In genomic region chr11:111766834-111767142, GRCh38 we compare ENCODE assay signal across 8 cellular contexts. TPM values are rescaled to one million over a fixed set of nuclear protein-coding genes. Genes with fewer than 3 reads are reported as not detected.
A peak's percentile ranks its signal among the peaks of the same experiment; 100 is the strongest.
DNase-seq lines count a peak whose midpoint lies in the region; ATAC-seq and TF ChIP-seq lines count a peak whose summit lies in the region.

No MANE protein-coding gene starts in this region.

- no peaks in the 10 kb centered on the region for H3K9me3 ChIP-seq in Loucy (ENCODE audit: insufficient read depth, low read depth, low read length)
- H3K9me3 ChIP-seq in duodenal mucosa (ENCODE audit: control insufficient read depth in 1 of 2, low read length in 2 of 2) = no peaks in the 10 kb centered on the region

- H3K4me1 Mint-ChIP-seq in natural killer cell = peaks cover 31 to 36% of the 10 kb centered on the region in 2 donors

- H3K9ac ChIP-seq in Loucy (ENCODE audit: low read depth, low read length, poor library complexity, severe bottlenecking) = peak overlapping the region; percentile 87
- peak overlapping the region; percentile 88 to 90 for H3K9ac ChIP-seq in duodenal mucosa (ENCODE audit: low read depth in 1 of 2, low read length in 2 of 2)

- H3K27me3 Mint-ChIP-seq in natural killer cell (ENCODE audit: low read depth in 2 of 2) = no peaks in the 10 kb centered on the region

- ATAC-seq in GM19438 (IDR thresholded peaks at IDR 0.05; ENCODE audit: low read depth, unreplicated experiment) (peak; percentile 2), natural killer cell (no peak), HG03139 (IDR thresholded peaks at IDR 0.05; ENCODE audit: unreplicated experiment) (no peak)

- H3K27ac Mint-ChIP-seq in natural killer cell = peak overlapping the region; percentile 77 to 83

- peaks cover 19% of the 10 kb centered on the region for H4K20me1 ChIP-seq in Loucy (ENCODE audit: insufficient read depth, low read length, poor library complexity, severe bottlenecking)

- peak overlapping the region; percentile 92 for H2AFZ ChIP-seq in Loucy (ENCODE audit: low read length)

- no peaks in the 10 kb centered on the region for H3K9me3 Mint-ChIP-seq in natural killer cell

- no peak for DNase-seq in natural killer cell
- no peak for DNase-seq in NCI-H1436 treated with DMSO at 0.1 percent for 48 hours (lab: John Stamatoyannopoulos, UW)
- no peak for DNase-seq in activated CD8-positive, alpha-beta memory T cell treated with anti-CD3 and anti-CD28 coated beads, Interleukin-2, amount 50 U/mL, for 48 hours
- no peak for DNase-seq in cortex of kidney (lab: John Stamatoyannopoulos, UW)

- intact Hi-C loops in natural killer cell (cut with micrococcal nuclease) = loop anchor here (2.0 kb wide), 3 partner anchors 104 to 164 kb away; partner anchors contain the start of genes ALG9, CFAP68, FDXACB1 and SIK2

- H3K36me3 ChIP-seq in Loucy (ENCODE audit: insufficient read depth, low read length) = peaks cover 6% of the 10 kb centered on the region; the same call in 1 of the 2 replicates
- peaks cover 0 to 17% of the 10 kb centered on the region in 2 donors for H3K36me3 ChIP-seq in duodenal mucosa (ENCODE audit: control insufficient read depth in 1 of 2, insufficient read depth in 2 of 2, low read length in 2 of 2)

- H3F3A ChIP-seq in Loucy (ENCODE audit: low read depth) = no peaks in the 10 kb centered on the region

- H3K27me3 ChIP-seq in Loucy (ENCODE audit: insufficient read depth, low read length, poor library complexity, severe bottlenecking) = no peaks in the 10 kb centered on the region
- H3K27me3 ChIP-seq in duodenal mucosa (ENCODE audit: control insufficient read depth in 1 of 2, insufficient read depth in 2 of 2, low read length in 2 of 2) = no peaks in the 10 kb centered on the region

- peak overlapping the region; percentile 100 for H3K4me3 Mint-ChIP-seq in natural killer cell

- H3K4me3 ChIP-seq in Loucy (ENCODE audit: low read length, poor library complexity, severe bottlenecking) (peak overlapping the region; percentile 82), duodenal mucosa (ENCODE audit: low read depth in 1 of 2, low read length in 2 of 2) (peak overlapping the region; percentile 90 to 93)

- peaks cover 44% of the 10 kb centered on the region for H3K79me2 ChIP-seq in Loucy (ENCODE audit: insufficient read depth, low read length)

- H3K36me3 Mint-ChIP-seq in natural killer cell = no peaks in the 10 kb centered on the region

- H3K4me2 ChIP-seq in Loucy (ENCODE audit: low read depth, low read length, poor library complexity, severe bottlenecking) = peak overlapping the region; percentile 86

- H3K27ac ChIP-seq in duodenal mucosa (ENCODE audit: low read depth, low read length) = peak overlapping the region; percentile 86

- H3K4me1 ChIP-seq in Loucy (ENCODE audit: insufficient read depth, low read length, poor library complexity, severe bottlenecking) = peaks cover 43% of the 10 kb centered on the region
- peaks cover 14 to 18% of the 10 kb centered on the region in 2 donors for H3K4me1 ChIP-seq in duodenal mucosa (ENCODE audit: control insufficient read depth in 1 of 2, insufficient read depth in 2 of 2, low read length in 2 of 2)

- no peak for TF ChIP-seq CTCF in Loucy (conservative IDR thresholded peaks at IDR 0.05; ENCODE audit: low read length)
- no peak for TF ChIP-seq CTCF in natural killer cell (IDR thresholded peaks at IDR 0.05)

- H3K9me2 ChIP-seq in Loucy (replicated peaks; ENCODE audit: low read depth, low read length) = no peaks in the 10 kb centered on the region

RNA-seq across cellular contexts. Expression of gene PPP2R1B, which starts 0.6 kb away (rescaled TPM):
- 10 to 100 TPM; 32.6 to 41.4 (median 40.8) TPM for total RNA-seq in natural killer cell
